1 cellular context compared by ENCODE assay signal in the genomic region with DNA sequence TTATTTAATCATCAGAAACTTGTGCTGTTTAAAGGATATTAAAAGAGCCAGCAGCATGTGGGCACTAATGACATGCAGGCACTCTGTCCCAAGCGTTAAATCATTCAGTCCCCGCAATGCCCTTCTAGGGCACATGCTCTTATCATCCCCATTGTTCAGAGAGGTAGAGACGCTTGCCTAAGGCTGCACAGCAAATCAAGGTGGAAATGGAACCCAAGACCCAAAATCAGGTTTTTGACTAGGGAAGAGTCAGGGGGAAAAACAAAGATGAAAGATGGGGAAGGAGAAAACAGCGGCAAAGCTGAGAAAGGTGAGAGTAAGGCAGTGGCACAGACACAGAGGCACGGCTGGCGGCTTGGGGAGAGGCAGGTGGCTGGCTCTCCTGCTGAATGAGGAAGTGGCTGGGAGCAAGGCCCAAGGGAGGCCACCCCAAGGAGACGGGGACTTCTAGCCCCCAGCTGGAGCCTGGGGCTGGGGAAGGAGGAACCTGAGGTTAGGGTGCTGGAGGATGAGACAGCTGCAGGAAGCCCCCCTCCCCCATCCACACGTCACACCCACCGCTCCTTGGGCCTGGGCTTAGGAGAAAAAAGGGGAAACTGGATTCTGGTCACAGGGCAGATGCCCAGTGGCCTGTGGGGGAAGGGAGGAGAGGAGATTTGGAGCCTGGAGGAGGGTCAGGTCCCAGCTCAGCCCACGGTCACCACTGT.
TF ChIP-seq lines count a peak whose summit lies in the region.

No MANE protein-coding gene starts in this region.

TF ChIP-seq in H1, 55 proteins besides CTCF, POLR2A, EP300 and RAD21:
- peak; percentile 89 for TF ChIP-seq KDM1A (IDR thresholded peaks at IDR 0.05; ENCODE audit: borderline replicate concordance, low read length)
- no peak for TF ChIP-seq HDAC6 (IDR thresholded peaks at IDR 0.05; ENCODE audit: low read depth, low read length)
